In genomic region chr15:100468265-100468664, GRCh38 we compare ENCODE assay signal across 18 cellular contexts.
DNase-seq lines count a peak whose midpoint lies in the region; ATAC-seq and TF ChIP-seq lines count a peak whose summit lies in the region.
"Had no signal": no experiment of that assay in that cellular context is flagged by ENCODE, and none has a peak within 500 bp of the region (broad histone marks: within the 10 kb centered on the region; RNA-seq: fewer than 3 reads in every experiment).

No MANE protein-coding gene starts in this region.

- peak; percentile 12 for DNase-seq in HCEC 1CT
- peak; percentile 2 for DNase-seq in SK-MEL-5 (ENCODE audit: low read depth, low spot score)
- peak; percentile 23 for DNase-seq in fibroblast of villous mesenchyme (ENCODE audit: low read depth)
- DNase-seq in psoas muscle, result peak in 1 of 2 donors; percentile 72
- DNase-seq in activated gamma-delta T cell treated with Interleukin-2 at 50 U/mL for 16 hours, result no peak
- no peak for DNase-seq in DMS79 treated with DMSO at 0.1 percent for 48 hours (lab: John Stamatoyannopoulos, UW)
- DNase-seq in activated naive CD4-positive, alpha-beta T cell treated with anti-CD3 and anti-CD28 coated beads for 36 hours, result no peak
- DNase-seq: activated CD4-positive, alpha-beta T cell treated with anti-CD3 and anti-CD28 coated beads for 4 hours; activated T-cell treated with anti-CD3 and anti-CD28 coated beads, Interleukin-2, amount 50 U/mL, for 1 hour; NCI-H2171 treated with DMSO at 0.1 percent for 48 hours; SIG-M5; small intestine had no signal

- H3K27me3 Mint-ChIP-seq in activated naive CD4-positive, alpha-beta T cell treated with anti-CD3 and anti-CD28 coated beads for 36 hours (ENCODE audit: low read depth), result no peaks in the 10 kb centered on the region
- H3K27me3 Mint-ChIP-seq: activated naive CD8-positive, alpha-beta T cell; stimulated activated naive CD8-positive, alpha-beta T cell treated with anti-CD3 and anti-CD28 coated beads, Interleukin-15, Interleukin-2, amounts not matched to agents 100 ng/mL and 50 ng/mL, for 24 hours had no signal

- peak; percentile 78 to 90 (median 86) for ATAC-seq in psoas muscle
- no peak for ATAC-seq in GM18502 (IDR thresholded peaks at IDR 0.05; ENCODE audit: poor library complexity, unreplicated experiment)

- H3K4me1 Mint-ChIP-seq in activated naive CD4-positive, alpha-beta T cell treated with anti-CD3 and anti-CD28 coated beads for 36 hours (ENCODE audit: low read depth), result peaks cover 16% of the 10 kb centered on the region

- intact Hi-C loops in psoas muscle (cut with DNase I), result no loop called here
- intact Hi-C loops in activated naive CD4-positive, alpha-beta T cell treated with anti-CD3 and anti-CD28 coated beads for 36 hours (cut with micrococcal nuclease), result no loop called here

- no peak overlapping the region for H3K4me3 Mint-ChIP-seq in activated naive CD4-positive, alpha-beta T cell treated with anti-CD3 and anti-CD28 coated beads for 36 hours
- H3K4me3 Mint-ChIP-seq: activated naive CD8-positive, alpha-beta T cell; neural progenitor cell; stimulated activated naive CD8-positive, alpha-beta T cell treated with anti-CD3 and anti-CD28 coated beads, Interleukin-15, Interleukin-2, amounts not matched to agents 100 ng/mL and 50 ng/mL, for 24 hours had no signal

- no peaks in the 10 kb centered on the region for H3K9me3 ChIP-seq in psoas muscle

- TF ChIP-seq CTCF in fibroblast of villous mesenchyme (IDR thresholded peaks at IDR 0.05; ENCODE audit: insufficient read depth, low read depth, low read length) (no peak), psoas muscle (IDR thresholded peaks at IDR 0.05) (no peak)

- no peak overlapping the region for H3K27ac Mint-ChIP-seq in activated naive CD4-positive, alpha-beta T cell treated with anti-CD3 and anti-CD28 coated beads for 36 hours
- H3K27ac Mint-ChIP-seq: activated naive CD8-positive, alpha-beta T cell; neural progenitor cell; stimulated activated naive CD8-positive, alpha-beta T cell treated with anti-CD3 and anti-CD28 coated beads, Interleukin-15, Interleukin-2, amounts not matched to agents 100 ng/mL and 50 ng/mL, for 24 hours had no signal

- peak overlapping the region; percentile 62 for H3K27ac ChIP-seq in psoas muscle
- H3K27ac ChIP-seq: BLaER1 treated with 17β-estradiol and CSF1 and Interleukin-3, amounts not matched to agents 10 nM and 100 nM; epithelial cell of prostate; neural progenitor cell had no signal

- no peak overlapping the region for H3K4me3 ChIP-seq in fibroblast of villous mesenchyme (ENCODE audit: low read depth, low read length)
- no peak overlapping the region for H3K4me3 ChIP-seq in psoas muscle
- H3K4me3 ChIP-seq: BLaER1 treated with 17β-estradiol and CSF1 and Interleukin-3, amounts not matched to agents 10 nM and 100 nM; neural progenitor cell had no signal

- H3K4me1 ChIP-seq in psoas muscle, result peaks cover 5% of the 10 kb centered on the region

- no peaks in the 10 kb centered on the region for H3K27me3 ChIP-seq in psoas muscle (ENCODE audit: insufficient read depth in 3 of 3, low read length in 2 of 3)
- H3K27me3 ChIP-seq: BLaER1 treated with 17β-estradiol and CSF1 and Interleukin-3, amounts not matched to agents 10 nM and 100 nM; neural progenitor cell had no signal

- WGBS in psoas muscle, 3 donors, result 13 to 26% (median 24%) methylated on average over 2 of the region's 2 CpGs

- H3K36me3 ChIP-seq in psoas muscle (ENCODE audit: insufficient read depth in 1 of 2, low read depth in 1 of 2), result no peaks in the 10 kb centered on the region
- H3K36me3 ChIP-seq: BLaER1 treated with 17β-estradiol and CSF1 and Interleukin-3, amounts not matched to agents 10 nM and 100 nM; neural progenitor cell had no signal

- CTCF ChIA-PET in activated naive CD4-positive, alpha-beta T cell treated with anti-CD3 and anti-CD28 coated beads for 36 hours (lab: Charles Lee), result no interaction called here

- peaks cover 2% of the 10 kb centered on the region for H3K36me3 Mint-ChIP-seq in activated naive CD4-positive, alpha-beta T cell treated with anti-CD3 and anti-CD28 coated beads for 36 hours (ENCODE audit: low read depth)
- H3K36me3 Mint-ChIP-seq: neural progenitor cell had no signal

- in situ Hi-C loops in SK-MEL-5 (cut with HindIII; ENCODE audit: low pct_unique_long_range_greater_than_20kb, low sequenced_read_pairs), result no loop called here

- H3K9me3 Mint-ChIP-seq in activated naive CD4-positive, alpha-beta T cell treated with anti-CD3 and anti-CD28 coated beads for 36 hours, result no peaks in the 10 kb centered on the region
- H3K9me3 Mint-ChIP-seq: stimulated activated naive CD8-positive, alpha-beta T cell treated with anti-CD3 and anti-CD28 coated beads, Interleukin-15, Interleukin-2, amounts not matched to agents 100 ng/mL and 50 ng/mL, for 24 hours had no signal

Comparison
In these comparisons a context has a peak if more than half of its experiments do, and no peak if none do; other contexts are left out.
1. DNase-seq: peak in HCEC 1CT (single experiment), SK-MEL-5 (single experiment) and fibroblast of villous mesenchyme (single experiment); none in activated gamma-delta T cell treated with Interleukin-2 at 50 U/mL for 16 hours (single experiment), DMS79 treated with DMSO at 0.1 percent for 48 hours (single experiment) and activated naive CD4-positive, alpha-beta T cell treated with anti-CD3 and anti-CD28 coated beads for 36 hours (single experiment).